In genomic region chr22:20504293-20504922, GRCh38 we compare ENCODE assay signal across 7 cellular contexts. TPM values are rescaled to one million over a fixed set of nuclear protein-coding genes. Genes with fewer than 3 reads are reported as not detected.
DNase-seq lines count a peak whose midpoint lies in the region; FAIRE-seq and TF ChIP-seq lines count a peak whose summit lies in the region.
"Not testable (repeated sequence)": the region's sequence is repeated elsewhere in the genome, so short reads cannot be mapped to it uniquely, and the experiment has no call there.

No MANE protein-coding gene starts in this region.

- not testable (repeated sequence) for H3K27ac Mint-ChIP-seq in neural crest cell (ENCODE audit: unreplicated experiment)

- H3K4me3 Mint-ChIP-seq in neural crest cell = peak overlapping the region; percentile 55

- H3K4me1 Mint-ChIP-seq in neural crest cell = peaks cover 22% of the 10 kb centered on the region

- TF ChIP-seq CTCF in adrenal gland (IDR thresholded peaks at IDR 0.05); hepatocyte (IDR thresholded peaks at IDR 0.05; ENCODE audit: poor library complexity); neural crest cell (conservative IDR thresholded peaks at IDR 0.05): not testable (repeated sequence)

- not testable (repeated sequence) for H3K36me3 ChIP-seq in adrenal gland (replicated peaks in 1 of 2); hepatocyte (replicated peaks; ENCODE audit: insufficient read depth, low read depth)

- H3K9me3 ChIP-seq in adrenal gland (replicated peaks in 1 of 3); hepatocyte (ENCODE audit: low read depth): not testable (repeated sequence)

- not testable (repeated sequence) for H3K4me2 ChIP-seq in hepatocyte

- H3K36me3 Mint-ChIP-seq in neural crest cell (ENCODE audit: low read depth) = not testable (repeated sequence)

- peak; percentile 87 for FAIRE-seq in RCC 7860 (lab: Jason Lieb, UNC)

- TF ChIP-seq POLR2A in adrenal gland (IDR thresholded peaks at IDR 0.05) = not testable (repeated sequence)

- intact Hi-C loops in adrenal gland (cut with DNase I) = not testable (repeated sequence)

- H3K27me3 Mint-ChIP-seq in neural crest cell (ENCODE audit: low read depth) = not testable (repeated sequence)

- not testable (repeated sequence) for H3K9me3 Mint-ChIP-seq in neural crest cell

- not testable (repeated sequence) for H3K4me3 ChIP-seq in adrenal gland, hepatocyte

- H3K27me3 ChIP-seq in adrenal gland, hepatocyte: not testable (repeated sequence)

- H2AFZ ChIP-seq in hepatocyte = not testable (repeated sequence)

- peaks cover 18% of the 10 kb centered on the region for H3K79me2 ChIP-seq in hepatocyte

- H4K20me1 ChIP-seq in hepatocyte (ENCODE audit: insufficient read depth, poor library complexity, severe bottlenecking) = not testable (repeated sequence)

- H3K9me2 ChIP-seq in hepatocyte (replicated peaks; ENCODE audit: insufficient read depth) = not testable (repeated sequence)

- not testable (repeated sequence) for H3K27ac ChIP-seq in adrenal gland, hepatocyte

- peak; percentile 4 for DNase-seq in DMS53 (lab: John Stamatoyannopoulos, UW)
- peak; percentile 82 for DNase-seq in HT-29 (ENCODE audit: low spot score)
- DNase-seq in RCC 7860 (ENCODE audit: low spot score) = peak; percentile 92
- DNase-seq in adrenal gland = peak in 6 of 7 donors; percentile 63 to 82 (median 76)
- DNase-seq in dermis blood vessel endothelial cell = peak; percentile 30
- peak; percentile 75 for DNase-seq in hepatocyte (ENCODE audit: low spot score)
- DNase-seq in neural crest cell (ENCODE audit: low read depth, low spot score) = not testable (repeated sequence)

- WGBS in adrenal gland, 4 donors = 67 to 75% (median 71%) methylated on average over 4 to 5 of the region's 5 CpGs
- 81% methylated on average over 5 of the region's 5 CpGs for WGBS in hepatocyte (ENCODE audit: low lambda C conversion rate, missing lambda C conversion rate)

- H3K4me1 ChIP-seq in adrenal gland (replicated peaks in 1 of 2) = peaks cover 6 to 14% of the 10 kb centered on the region in 2 donors
- H3K4me1 ChIP-seq in hepatocyte (ENCODE audit: insufficient read depth) = not testable (repeated sequence)

RNA-seq across cellular contexts. Expression of gene MED15, which starts 3.0 kb away (rescaled TPM):
- total RNA-seq in HT-29 (2014; rRNA removed; shearing (Covaris generic)) = 110 and 127 TPM in 2 replicates
- total RNA-seq in adrenal gland (100 to 1,000 TPM in 3 of 8 donors, 10 to 100 TPM in 5; 43.3 to 149 (median 82.2) TPM), dermis blood vessel endothelial cell (33.0 and 37.8 TPM in 2 replicates), hepatocyte (19.7 and 31.5 TPM in 2 replicates), neural crest cell (78.6 and 84.5 TPM in 2 replicates)
- polyA plus RNA-seq in adrenal gland (100 to 1,000 TPM in 2 of 3 donors, 10 to 100 TPM in 1; 27.8 to 203 (median 197) TPM), hepatocyte (53.1 and 53.2 TPM in 2 replicates)

RNA-seq across cellular contexts. Expression of gene KLHL22, which starts 8.8 kb away (rescaled TPM):
- 12.8 and 15.7 TPM in 2 replicates for total RNA-seq in HT-29 (2014; rRNA removed; shearing (Covaris generic))
- total RNA-seq in adrenal gland (10 to 100 TPM; 15.3 to 38.8 (median 27.6) TPM), dermis blood vessel endothelial cell (19.5 and 28.1 TPM in 2 replicates), hepatocyte (32.5 and 38.0 TPM in 2 replicates), neural crest cell (42.5 and 48.9 TPM in 2 replicates)
- polyA plus RNA-seq in adrenal gland (10 to 100 TPM; 18.9 to 35.2 (median 21.9) TPM), hepatocyte (20.5 and 23.6 TPM in 2 replicates)
